In the genomic region with DNA sequence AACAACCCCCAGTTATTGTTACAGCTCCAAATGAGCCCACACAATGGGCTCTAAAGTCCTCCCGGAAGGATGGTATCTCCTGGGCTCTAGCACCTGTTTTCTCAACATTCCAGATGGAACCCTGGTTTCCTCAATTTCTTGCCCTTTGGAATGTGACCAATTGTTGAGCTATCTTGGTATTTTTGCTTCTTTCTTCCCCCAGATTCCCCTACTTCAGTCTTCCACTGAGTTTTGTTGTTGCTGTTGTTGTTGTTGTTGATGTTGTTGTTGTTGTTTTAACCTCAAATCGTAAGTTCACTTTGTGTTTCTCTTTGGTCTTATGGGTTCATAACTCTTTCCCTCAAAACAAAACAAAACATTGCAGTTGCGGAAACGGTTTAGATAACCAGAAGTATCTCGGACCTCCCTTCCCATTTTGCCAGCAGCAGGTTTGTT, we compare ENCODE assay signal across 8 cellular contexts. TPM values are rescaled to one million over a fixed set of nuclear protein-coding genes. Genes with fewer than 3 reads are reported as not detected.
DNase-seq lines count a peak whose midpoint lies in the region; TF ChIP-seq lines count a peak whose summit lies in the region.

No MANE protein-coding gene starts in this region.

- H3K9ac ChIP-seq in SK-N-SH (peak overlapping the region; percentile 46; the same call in 1 of the 2 replicates), skeletal muscle satellite cell (ENCODE audit: low read depth, low read length) (peak overlapping the region; percentile 64)

- H3K36me3 ChIP-seq in SK-N-SH (replicated peaks in 1 of 2; ENCODE audit: control insufficient read depth in 1 of 2, insufficient read depth in 2 of 2, low read length in 1 of 2) (peaks cover 0 to 8% of the 10 kb centered on the region in 2 experiments), skeletal muscle satellite cell (ENCODE audit: insufficient read depth, low read length) (no peaks in the 10 kb centered on the region)

- H4K20me1 ChIP-seq in SK-N-SH (ENCODE audit: insufficient read depth) = no peaks in the 10 kb centered on the region

- peak; percentile 37 for DNase-seq in NOMO-1 treated with DMSO at 0.1 percent for 48 hours (lab: John Stamatoyannopoulos, UW; ENCODE audit: unreplicated experiment)
- DNase-seq in NOMO-1 treated with dmso at 0.1 percent for 144 hours (lab: John Stamatoyannopoulos, UW; ENCODE audit: unreplicated experiment) = no peak
- DNase-seq in SK-N-SH = no peak
- DNase-seq in fibroblast of villous mesenchyme (ENCODE audit: low read depth) = peak; percentile 2
- no peak for DNase-seq in RKO (ENCODE audit: low spot score)
- no peak for DNase-seq in GOT3 (lab: John Stamatoyannopoulos, UW)
- DNase-seq in mucosa of gallbladder (ENCODE audit: low spot score) = no peak

- peak overlapping the region; percentile 85 to 92 for H3K4me3 ChIP-seq in SK-N-SH (ENCODE audit: low read depth in 2 of 2, low read length in 1 of 2)
- peak overlapping the region; percentile 91 for H3K4me3 ChIP-seq in fibroblast of villous mesenchyme (ENCODE audit: low read depth, low read length)
- peak overlapping the region; percentile 70 for H3K4me3 ChIP-seq in skeletal muscle satellite cell (ENCODE audit: low read length)

- CTCF ChIA-PET in SK-N-SH (lab: Yijun Ruan, JAX) = interaction anchor here (0.7 to 34.8 kb wide), 59 partner anchors 9 to 246 kb away, joined by 3 to 667 read pairs (median 6); partner anchors contain the start of genes ARF3, CACNB3, DHH and FKBP11

- peak overlapping the region; percentile 47 to 61; a peak in 3 of 4 replicates for H3K27ac ChIP-seq in SK-N-SH (ENCODE audit: low read depth in 2 of 2, low read length in 1 of 2)

- no peaks in the 10 kb centered on the region for H3K9me2 ChIP-seq in SK-N-SH

- POLR2A ChIA-PET in SK-N-SH (lab: Yijun Ruan, JAX) = interaction anchor here (1.0 to 2.3 kb wide), 4 partner anchors 12 to 38 kb away, joined by 3 to 31 read pairs (median 6); no protein-coding TSS in a partner anchor

- no peak for TF ChIP-seq EP300 in SK-N-SH (IDR thresholded peaks at IDR 0.05; ENCODE audit: borderline replicate concordance in 1 of 2, low read depth in 1 of 2, low read length in 1 of 2)

- no peaks in the 10 kb centered on the region for H3K27me3 ChIP-seq in SK-N-SH (ENCODE audit: insufficient read depth)
- peaks cover 7% of the 10 kb centered on the region for H3K27me3 ChIP-seq in skeletal muscle satellite cell (ENCODE audit: control insufficient read depth, insufficient read depth, low read length)

- peak overlapping the region; percentile 75 for H2AFZ ChIP-seq in SK-N-SH (ENCODE audit: low read depth)

- no peaks in the 10 kb centered on the region for H3K9me3 ChIP-seq in SK-N-SH
- no peaks in the 10 kb centered on the region for H3K9me3 ChIP-seq in skeletal muscle satellite cell (replicated peaks; ENCODE audit: low read length)

- no peak for TF ChIP-seq CTCF in SK-N-SH (IDR thresholded peaks at IDR 0.05)
- no peak for TF ChIP-seq CTCF in fibroblast of villous mesenchyme (IDR thresholded peaks at IDR 0.05; ENCODE audit: insufficient read depth, low read depth, low read length)

- H3F3A ChIP-seq in SK-N-SH (replicated peaks; ENCODE audit: insufficient read depth) = no peaks in the 10 kb centered on the region

- TF ChIP-seq RAD21 in SK-N-SH (IDR thresholded peaks at IDR 0.05; ENCODE audit: low read length) = no peak

- H3K4me2 ChIP-seq in SK-N-SH = peak overlapping the region; percentile 70
- peak overlapping the region; percentile 76 for H3K4me2 ChIP-seq in skeletal muscle satellite cell (ENCODE audit: low read length)

- H3K4me1 ChIP-seq in SK-N-SH (ENCODE audit: control insufficient read depth in 1 of 2, insufficient read depth in 2 of 2, low read depth in 1 of 2, low read length in 1 of 2) (peaks cover 0 to 13% of the 10 kb centered on the region in 2 experiments; a peak in 2 of 4 replicates), skeletal muscle satellite cell (ENCODE audit: control insufficient read depth, insufficient read depth, low read length) (peaks cover 20% of the 10 kb centered on the region)

- peaks cover 42% of the 10 kb centered on the region for H3K79me2 ChIP-seq in SK-N-SH (ENCODE audit: insufficient read depth)

- 4% methylated on average over 5 of the region's 5 CpGs for WGBS in SK-N-SH (ENCODE audit: low lambda C conversion rate)

TF ChIP-seq in SK-N-SH, 30 proteins besides CTCF, POLR2A, EP300 and RAD21:
- TF ChIP-seq GABPA (IDR thresholded peaks at IDR 0.05; ENCODE audit: low read depth) = no peak
- TF ChIP-seq ZBTB33 (IDR thresholded peaks at IDR 0.05; ENCODE audit: borderline replicate concordance, low read depth) = no peak
- no peak for TF ChIP-seq CHD2 (IDR thresholded peaks at IDR 0.05; ENCODE audit: low read length, partially characterized antibody)
- TF ChIP-seq GATA2 (CRISPR knock-in tag; IDR thresholded peaks at IDR 0.05) = no peak
TF ChIP-seq in SK-N-SH: peak in this region for 0.

RNA-seq across cellular contexts. Expression of gene DDX23, which starts 0.8 kb away (rescaled TPM):
- 50.4 and 52.5 TPM in 2 replicates for polyA plus RNA-seq in SK-N-SH (2012; rRNA removed)
- 42.8 and 43.9 TPM in 2 replicates for polyA plus RNA-seq in SK-N-SH (2012; cell fraction: cytosol; rRNA removed)
- 125 and 129 TPM in 2 replicates for polyA plus RNA-seq in SK-N-SH (2012; cell fraction: nucleus; rRNA removed)
- total RNA-seq in fibroblast of villous mesenchyme (51.9 and 64.3 TPM in 2 replicates), mucosa of gallbladder (85.1 TPM)
- total RNA-seq in skeletal muscle satellite cell (2012; rRNA removed) = 48.1 and 53.5 TPM in 2 replicates

RNA-seq across cellular contexts. Expression of gene RND1, which starts 12.9 kb away (rescaled TPM):
- polyA plus RNA-seq in SK-N-SH (2012; rRNA removed) = 0.19 and 0.39 TPM in 2 replicates
- polyA plus RNA-seq in SK-N-SH (2012; cell fraction: cytosol; rRNA removed) = 0.13 and 0.28 TPM in 2 replicates
- 0.25 and 0.26 TPM in 2 replicates for polyA plus RNA-seq in SK-N-SH (2012; cell fraction: nucleus; rRNA removed)
- total RNA-seq in fibroblast of villous mesenchyme (under 0.01 TPM in 1 of 2 replicates, not detected in the other), mucosa of gallbladder (14.6 TPM)
- not detected in 2 replicates for total RNA-seq in skeletal muscle satellite cell (2012; rRNA removed)

RNA-seq across cellular contexts. Expression of gene CACNB3, which starts 34.5 kb away (rescaled TPM):
- polyA plus RNA-seq in SK-N-SH (2012; rRNA removed) = 25.6 and 34.6 TPM in 2 replicates
- polyA plus RNA-seq in SK-N-SH (2012; cell fraction: cytosol; rRNA removed) = 16.0 and 21.3 TPM in 2 replicates
- 159 and 161 TPM in 2 replicates for polyA plus RNA-seq in SK-N-SH (2012; cell fraction: nucleus; rRNA removed)
- total RNA-seq in fibroblast of villous mesenchyme = 29.8 and 30.3 TPM in 2 replicates
- total RNA-seq in skeletal muscle satellite cell (2012; rRNA removed) = 9.6 and 15.3 TPM in 2 replicates
- total RNA-seq in mucosa of gallbladder = 43.1 TPM

Comparison
In these comparisons a context has a peak if more than half of its experiments do, and no peak if none do; other contexts are left out.
1. DNase-seq: peak in NOMO-1 treated with DMSO at 0.1 percent for 48 hours (single experiment) and fibroblast of villous mesenchyme (single experiment); none in NOMO-1 treated with dmso at 0.1 percent for 144 hours (single experiment), SK-N-SH (single experiment), RKO (single experiment), GOT3 (single experiment) and mucosa of gallbladder (single experiment).
2. RNA of gene RND1, which starts 12.9 kb away (total RNA-seq): 14.6 TPM in mucosa of gallbladder (single experiment); under 0.01 TPM in fibroblast of villous mesenchyme; every median in the first group is over 10 times any median in the second.
3. Peak in every context shown above with its lines, with median percentiles within 50 percentile points of each other: H3K4me3 ChIP-seq.